Comparison of ENCODE assay signal across 10 cellular contexts in the genomic region with DNA sequence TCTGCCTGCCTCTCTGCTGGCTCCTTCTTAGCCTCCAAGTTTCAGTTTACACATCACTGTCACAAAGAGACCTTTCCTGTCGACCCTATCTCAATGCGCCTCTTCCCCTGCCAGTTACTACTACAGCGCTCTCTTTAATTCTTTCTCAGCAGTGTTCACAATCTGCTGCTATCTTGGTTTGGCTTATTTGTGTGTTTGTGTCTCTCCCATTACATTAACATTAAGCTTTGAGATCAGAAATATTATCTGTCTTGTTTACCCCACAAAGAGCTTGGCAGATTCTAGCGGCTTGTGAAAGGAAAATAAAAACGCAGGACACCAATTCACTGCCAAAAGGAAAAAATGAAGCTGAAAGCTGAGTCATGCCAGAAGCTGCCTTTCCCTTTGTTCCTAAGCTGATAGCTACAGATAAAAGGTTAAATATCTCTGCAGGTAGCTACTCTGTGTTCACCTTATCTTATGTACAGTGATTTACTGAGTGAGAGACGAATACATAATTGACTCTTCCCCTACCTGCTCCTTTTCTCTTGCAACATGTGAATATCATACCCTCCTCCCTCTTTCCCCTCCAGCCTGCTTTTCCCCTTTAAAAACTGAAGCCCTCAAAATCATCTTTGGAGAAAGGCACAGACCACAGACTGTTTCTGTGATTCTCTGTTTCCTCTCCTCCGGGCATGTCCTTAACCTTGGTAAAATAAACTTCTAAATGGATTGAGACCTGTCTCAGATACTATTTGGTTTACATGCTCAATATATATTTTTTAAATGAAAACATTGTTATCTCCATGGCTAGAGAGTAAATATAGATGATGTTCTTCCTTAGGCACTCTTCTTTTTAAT. TPM values are rescaled to one million over a fixed set of nuclear protein-coding genes. Genes with fewer than 3 reads are reported as not detected.
A peak's percentile ranks its signal among the peaks of the same experiment; 100 is the strongest.
DNase-seq lines count a peak whose midpoint lies in the region; TF ChIP-seq lines count a peak whose summit lies in the region.
"Had no signal": no experiment of that assay in that cellular context is flagged by ENCODE, and none has a peak within 500 bp of the region (broad histone marks: within the 10 kb centered on the region; RNA-seq: fewer than 3 reads in every experiment).

No MANE protein-coding gene starts in this region.

- no peak for TF ChIP-seq CTCF in cardiac fibroblast (IDR thresholded peaks at IDR 0.05; ENCODE audit: low read depth, low read length)
- TF ChIP-seq CTCF in neural cell (IDR thresholded peaks at IDR 0.05; ENCODE audit: poor library complexity, severe bottlenecking), result no peak

- H3K79me2 ChIP-seq in neural cell (replicated peaks; ENCODE audit: insufficient read depth, low read length), result no peaks in the 10 kb centered on the region

- DNase-seq in G401 (ENCODE audit: low spot score), result peak; percentile 8
- DNase-seq in M059J (ENCODE audit: low read depth), result peak; percentile 78
- peak; percentile 55 to 64 for DNase-seq in cardiac fibroblast (ENCODE audit: low read depth in 2 of 2)
- DNase-seq in D341Med (ENCODE audit: low spot score), result no peak
- no peak for DNase-seq in HUDEP-2 (lab: John Stamatoyannopoulos, UW; ENCODE audit: unreplicated experiment in 76 of 76)
- DNase-seq in germinal center (ENCODE audit: low spot score), result no peak
- no peak for DNase-seq in activated CD8-positive, alpha-beta memory T cell treated with anti-CD3 and anti-CD28 coated beads, Interleukin-2, amount 50 U/mL, for 48 hours
- DNase-seq: naive B cell, NCI-H187 treated with DMSO at 0.1 percent for 48 hours had no signal

- H3K9me3 ChIP-seq in neural cell (ENCODE audit: low read length), result no peaks in the 10 kb centered on the region

- peak overlapping the region; percentile 20 for H3K27ac ChIP-seq in neural cell (ENCODE audit: low read length)

- H3K27me3 ChIP-seq in neural cell (ENCODE audit: insufficient read depth, low read depth, low read length), result no peaks in the 10 kb centered on the region

- H3K9me2 ChIP-seq in neural cell (ENCODE audit: insufficient read depth, low read length), result no peaks in the 10 kb centered on the region

- H3K4me3 ChIP-seq in cardiac fibroblast (replicated peaks in 1 of 2; ENCODE audit: low read depth in 2 of 2, low read length in 2 of 2), result no peak overlapping the region
- no peak overlapping the region for H3K4me3 ChIP-seq in neural cell (ENCODE audit: low read length)

- TF ChIP-seq RAD21 in neural cell (conservative IDR thresholded peaks at IDR 0.05), result no peak

- no peak for TF ChIP-seq EP300 in neural cell (conservative IDR thresholded peaks at IDR 0.05; ENCODE audit: poor library complexity, severe bottlenecking)

- H2AFZ ChIP-seq in neural cell (ENCODE audit: low read depth, low read length), result no peak overlapping the region

- no peaks in the 10 kb centered on the region for H4K20me1 ChIP-seq in neural cell (ENCODE audit: insufficient read depth)

- in situ Hi-C loops in G401 (cut with HindIII; ENCODE audit: low sequenced_read_pairs), result no loop called here

- H3F3A ChIP-seq in neural cell (ENCODE audit: insufficient read depth, low read length, poor library complexity, severe bottlenecking), result no peaks in the 10 kb centered on the region

- H3K36me3 ChIP-seq in neural cell (ENCODE audit: insufficient read depth, low read length), result no peaks in the 10 kb centered on the region

- H3K9ac ChIP-seq in neural cell (ENCODE audit: low read length), result no peak overlapping the region

- no peak overlapping the region for H3K4me2 ChIP-seq in neural cell (ENCODE audit: low read length)

TF ChIP-seq in neural cell, 6 proteins besides CTCF, POLR2A, EP300 and RAD21:
- TF ChIP-seq TAF1 (IDR thresholded peaks at IDR 0.05; ENCODE audit: low read depth) (no peak), SMC3 (conservative IDR thresholded peaks at IDR 0.05; ENCODE audit: poor library complexity) (no peak), POLR2AphosphoS5 (IDR thresholded peaks at IDR 0.05) (no peak), EZH2 (IDR thresholded peaks at IDR 0.05; ENCODE audit: borderline replicate concordance, insufficient read depth, low read length, poor library complexity, severe bottlenecking) (no peak), MXI1 (conservative IDR thresholded peaks at IDR 0.05; ENCODE audit: poor library complexity, severe bottlenecking) (no peak)
- TF ChIP-seq, protein P1, sequence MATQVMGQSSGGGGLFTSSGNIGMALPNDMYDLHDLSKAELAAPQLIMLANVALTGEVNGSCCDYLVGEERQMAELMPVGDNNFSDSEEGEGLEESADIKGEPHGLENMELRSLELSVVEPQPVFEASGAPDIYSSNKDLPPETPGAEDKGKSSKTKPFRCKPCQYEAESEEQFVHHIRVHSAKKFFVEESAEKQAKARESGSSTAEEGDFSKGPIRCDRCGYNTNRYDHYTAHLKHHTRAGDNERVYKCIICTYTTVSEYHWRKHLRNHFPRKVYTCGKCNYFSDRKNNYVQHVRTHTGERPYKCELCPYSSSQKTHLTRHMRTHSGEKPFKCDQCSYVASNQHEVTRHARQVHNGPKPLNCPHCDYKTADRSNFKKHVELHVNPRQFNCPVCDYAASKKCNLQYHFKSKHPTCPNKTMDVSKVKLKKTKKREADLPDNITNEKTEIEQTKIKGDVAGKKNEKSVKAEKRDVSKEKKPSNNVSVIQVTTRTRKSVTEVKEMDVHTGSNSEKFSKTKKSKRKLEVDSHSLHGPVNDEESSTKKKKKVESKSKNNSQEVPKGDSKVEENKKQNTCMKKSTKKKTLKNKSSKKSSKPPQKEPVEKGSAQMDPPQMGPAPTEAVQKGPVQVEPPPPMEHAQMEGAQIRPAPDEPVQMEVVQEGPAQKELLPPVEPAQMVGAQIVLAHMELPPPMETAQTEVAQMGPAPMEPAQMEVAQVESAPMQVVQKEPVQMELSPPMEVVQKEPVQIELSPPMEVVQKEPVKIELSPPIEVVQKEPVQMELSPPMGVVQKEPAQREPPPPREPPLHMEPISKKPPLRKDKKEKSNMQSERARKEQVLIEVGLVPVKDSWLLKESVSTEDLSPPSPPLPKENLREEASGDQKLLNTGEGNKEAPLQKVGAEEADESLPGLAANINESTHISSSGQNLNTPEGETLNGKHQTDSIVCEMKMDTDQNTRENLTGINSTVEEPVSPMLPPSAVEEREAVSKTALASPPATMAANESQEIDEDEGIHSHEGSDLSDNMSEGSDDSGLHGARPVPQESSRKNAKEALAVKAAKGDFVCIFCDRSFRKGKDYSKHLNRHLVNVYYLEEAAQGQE (IDR thresholded peaks at IDR 0.05; ENCODE audit: borderline replicate concordance), result no peak

RNA-seq across cellular contexts. Expression of a gene that starts 19.3 kb away (rescaled TPM):
- total RNA-seq in G401 (2014; rRNA removed; shearing (Covaris generic)), result 1.5 and 2.1 TPM in 2 replicates
- total RNA-seq in M059J (2014; rRNA removed; shearing (Covaris generic)), result 46.7 and 55.0 TPM in 2 replicates
- 11.6 and 12.1 TPM in 2 replicates for polyA plus RNA-seq in neural cell
- 27.8 and 32.8 TPM in 2 replicates for polyA minus RNA-seq in neural cell

RNA-seq across cellular contexts. Expression of a gene that starts 58.7 kb away (rescaled TPM):
- 6.2 and 6.3 TPM in 2 replicates for total RNA-seq in G401 (2014; rRNA removed; shearing (Covaris generic))
- 30.9 and 41.4 TPM in 2 replicates for total RNA-seq in M059J (2014; rRNA removed; shearing (Covaris generic))
- polyA plus RNA-seq in neural cell, result 8.9 and 12.1 TPM in 2 replicates
- 16.8 TPM in 2 replicates for polyA minus RNA-seq in neural cell

Comparison
In these comparisons a context has a peak if more than half of its experiments do, and no peak if none do; other contexts are left out.
1. DNase-seq: peak in G401 (single experiment), M059J (single experiment) and cardiac fibroblast (2 of 2); none in D341Med (single experiment), HUDEP-2 (0 of 76), germinal center (single experiment) and activated CD8-positive, alpha-beta memory T cell treated with anti-CD3 and anti-CD28 coated beads, Interleukin-2, amount 50 U/mL, for 48 hours (single experiment).
2. RNA of a gene that starts 19.3 kb away (total RNA-seq): 46.7 to 55.0 TPM in M059J; 1.5 to 2.1 TPM in G401; every median in the first group is over 10 times any median in the second.